ENCODE assay signal across 9 cellular contexts in the genomic region with DNA sequence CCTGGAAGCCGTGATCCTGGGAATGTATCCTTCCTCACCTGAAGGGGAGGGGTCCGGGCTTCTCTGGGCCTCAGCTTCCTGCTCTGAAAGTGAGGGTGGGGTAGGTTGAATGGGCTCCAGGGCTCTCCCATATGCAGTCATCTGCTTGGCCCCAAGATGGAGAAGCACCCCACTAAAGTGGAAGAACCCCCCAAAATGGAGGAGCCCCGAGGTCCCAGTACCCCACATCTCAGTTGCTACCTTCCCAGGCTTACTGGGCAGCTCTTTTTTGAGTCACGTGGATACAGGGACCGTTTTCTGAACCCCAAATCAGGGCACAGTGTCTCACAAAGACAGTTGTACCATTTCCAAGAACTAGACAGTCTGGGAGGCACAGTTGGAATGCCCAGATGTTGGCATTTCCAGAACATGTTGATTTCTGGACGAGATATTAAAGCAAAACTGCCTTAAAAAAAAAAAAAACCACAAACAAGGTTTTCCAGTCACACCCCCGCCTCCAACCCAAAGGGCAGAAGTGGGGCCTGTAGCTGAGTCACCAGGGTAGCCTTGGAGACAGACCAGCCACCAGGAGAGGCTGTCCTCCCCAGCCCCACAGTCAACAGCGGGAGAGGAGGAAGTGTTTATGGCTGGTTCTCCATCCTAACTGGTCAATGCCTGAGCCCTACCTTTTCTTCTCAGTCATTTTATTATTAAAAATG. TPM values are rescaled to one million over a fixed set of nuclear protein-coding genes. Genes with fewer than 3 reads are reported as not detected.
A peak's percentile ranks its signal among the peaks of the same experiment; 100 is the strongest.
DNase-seq lines count a peak whose midpoint lies in the region; ATAC-seq, FAIRE-seq and TF ChIP-seq lines count a peak whose summit lies in the region.
"Had no signal": no experiment of that assay in that cellular context is flagged by ENCODE, and none has a peak within 500 bp of the region (broad histone marks: within the 10 kb centered on the region; RNA-seq: fewer than 3 reads in every experiment).

No MANE protein-coding gene starts in this region.

- H3K27me3 ChIP-seq in K562 (ENCODE audit: control insufficient read depth in 2 of 2, insufficient read depth in 2 of 2, low read length in 2 of 2), result no peaks in the 10 kb centered on the region

- peak overlapping the region; percentile 65 for H3K4me2 ChIP-seq in K562 (ENCODE audit: insufficient read depth, low read length)

- peaks cover 34 to 57% of the 10 kb centered on the region in 2 experiments for H3K4me1 ChIP-seq in K562 (replicated peaks in 1 of 2; ENCODE audit: control insufficient read depth in 2 of 2, insufficient read depth in 2 of 2, low read length in 2 of 2)

- in situ Hi-C loops in K562 (cut with MboI), result no loop called here

- H3K4me3 ChIP-seq in K562, result no peak overlapping the region; the same call in 1 of the 2 replicates

- H3K79me2 ChIP-seq in K562 (ENCODE audit: control insufficient read depth, insufficient read depth, low read length), result no peaks in the 10 kb centered on the region

- TF ChIP-seq EP300 in K562 (IDR thresholded peaks at IDR 0.05; ENCODE audit: low read length), result no peak

- peak overlapping the region; percentile 44 to 47; a peak in 2 of 4 replicates for H3K9ac ChIP-seq in K562 (ENCODE audit: insufficient read depth in 1 of 2, low read depth in 2 of 2, low read length in 2 of 2)

- peak; percentile 94 for FAIRE-seq in K562 (lab: Jason Lieb, UNC)
- FAIRE-seq: TTC549 had no signal

- TF ChIP-seq RAD21 in K562 (CRISPR knock-in tag; conservative IDR thresholded peaks at IDR 0.05 in 1 of 2, IDR thresholded peaks at IDR 0.05 in 1 of 2), result no peak

- peak overlapping the region; percentile 68; the same call in 2 of the 3 replicates for H3K27ac ChIP-seq in K562 (ENCODE audit: extremely low read depth, low read depth, low read length)

- H4K20me1 ChIP-seq in K562 (replicated peaks; ENCODE audit: control insufficient read depth, insufficient read depth, low read length), result no peaks in the 10 kb centered on the region

- POLR2A ChIA-PET in K562 (lab: Yijun Ruan, JAX), result interaction anchor here (0.6 kb wide), 1 partner anchor 944 kb away, joined by 3 read pairs; no protein-coding TSS in a partner anchor

- CTCF ChIA-PET in K562 (lab: Yijun Ruan, JAX; ENCODE audit: low intra/inter-chr PET ratio), result no interaction called here

- WGBS in K562 (ENCODE audit: insufficient coverage, low coverage, missing lambda C conversion rate), result 4% methylated on average over 5 of the region's 8 CpGs

- peak overlapping the region; percentile 92 for H2AFZ ChIP-seq in K562 (ENCODE audit: low read depth, low read length)

- TF ChIP-seq CTCF in K562 (IDR thresholded peaks at IDR 0.05 in 2 of 3, conservative IDR thresholded peaks at IDR 0.05 in 1 of 3; ENCODE audit: insufficient read depth in 2 of 3, low read depth in 1 of 3, low read length in 3 of 3), result peak in 1 of 3 experiments; percentile 26; a peak in 2 of 6 replicates

- no peaks in the 10 kb centered on the region for H3K36me3 ChIP-seq in K562 (ENCODE audit: control insufficient read depth, insufficient read depth, low read length)

- no peak for TF ChIP-seq POLR2A in K562 (conservative IDR thresholded peaks at IDR 0.05)

- ATAC-seq in K562 (peak; percentile 87), GM19463 (IDR thresholded peaks at IDR 0.05; ENCODE audit: unreplicated experiment) (no peak), HG03025 (IDR thresholded peaks at IDR 0.05; ENCODE audit: low FRiP score, unreplicated experiment) (no peak), HG03139 (IDR thresholded peaks at IDR 0.05; ENCODE audit: unreplicated experiment) (no peak)
- ATAC-seq in stimulated activated naive CD8-positive, alpha-beta T cell treated with anti-CD3 and anti-CD28 coated beads, Interleukin-15, Interleukin-2, amounts not matched to agents 100 U/mL and 50 U/mL, for 24 hours, result peak; percentile 69

- BruUV-seq in K562 (replicated peaks; lab: Mats Ljungman, UMichigan), result no TSS peak

- DNase-seq in stimulated activated CD4-positive, alpha-beta T cell treated with anti-CD3 and anti-CD28 coated beads, Interleukin-4, amount 100 ng/mL, for 24 hours, result peak; percentile 1
- DNase-seq in stimulated activated CD4-positive, alpha-beta T cell treated with anti-CD3 and anti-CD28 coated beads, Interleukin-4, amount 100 ng/mL, for 1 hour, result no peak
- DNase-seq in K562 (ENCODE audit: extremely low read depth in 1 of 4, low spot score in 3 of 4), result peak; percentile 65 to 81 (median 74)
- peak; percentile 82 for DNase-seq in islet precursor cell
- DNase-seq in stimulated activated naive CD8-positive, alpha-beta T cell treated with anti-CD3 and anti-CD28 coated beads, Interleukin-15, Interleukin-2, amounts not matched to agents 100 U/mL and 50 U/mL, for 24 hours, result peak; percentile 55

- H3K9me1 ChIP-seq in K562 (ENCODE audit: control insufficient read depth, insufficient read depth, low read length), result peaks cover 4% of the 10 kb centered on the region

- H3K9me3 ChIP-seq in K562 (replicated peaks; ENCODE audit: control insufficient read depth, insufficient read depth, low read depth, low read length), result no peaks in the 10 kb centered on the region

- intact Hi-C loops in K562 (cut with micrococcal nuclease), result no loop called here

TF ChIP-seq in K562, 482 proteins besides CTCF, POLR2A, EP300 and RAD21 (continues in another document):
- TF ChIP-seq ZSCAN29 (IDR thresholded peaks at IDR 0.05), result no peak
- TF ChIP-seq, protein P1, sequence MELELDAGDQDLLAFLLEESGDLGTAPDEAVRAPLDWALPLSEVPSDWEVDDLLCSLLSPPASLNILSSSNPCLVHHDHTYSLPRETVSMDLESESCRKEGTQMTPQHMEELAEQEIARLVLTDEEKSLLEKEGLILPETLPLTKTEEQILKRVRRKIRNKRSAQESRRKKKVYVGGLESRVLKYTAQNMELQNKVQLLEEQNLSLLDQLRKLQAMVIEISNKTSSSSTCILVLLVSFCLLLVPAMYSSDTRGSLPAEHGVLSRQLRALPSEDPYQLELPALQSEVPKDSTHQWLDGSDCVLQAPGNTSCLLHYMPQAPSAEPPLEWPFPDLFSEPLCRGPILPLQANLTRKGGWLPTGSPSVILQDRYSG (tag; conservative IDR thresholded peaks at IDR 0.05; ENCODE audit: low read depth), result no peak
- TF ChIP-seq ZNF124 (CRISPR knock-in tag; IDR thresholded peaks at IDR 0.05), result no peak

RNA-seq across cellular contexts. Expression of a gene that starts 12.1 kb away (rescaled TPM):
- total RNA-seq in K562 (2011; cell fraction: chromatin; rRNA removed; ENCODE audit: low replicate concordance), result 0.30 and 0.46 TPM in 2 replicates
- total RNA-seq in K562 (2011; cell fraction: nucleolus; rRNA removed), result 0.67 TPM in 1 of 2 replicates, not detected in the other
- 0.07 and 0.15 TPM in 2 replicates for total RNA-seq in K562 (2011; cell fraction: nucleoplasm; rRNA removed)
- total RNA-seq in K562 (2014; rRNA removed) (0.05 and 0.16 TPM in 2 replicates), K562 (2014; rRNA removed; fragmentation: Illumina TruSeq; extraction: Trizol) (0.11 and 0.22 TPM in 2 replicates), K562 (2015; rRNA removed; fragmentation: Illumina TruSeq; extraction: Trizol) (0.11 and 0.25 TPM in 2 replicates), K562 (2021) (0.16 and 0.27 TPM in 2 replicates)
- polyA plus RNA-seq in K562 (2011; rRNA removed) (0.15 and 0.43 TPM in 2 replicates), K562 (2014; fragmentation: Illumina TruSeq; extraction: Trizol) (0.03 and 0.11 TPM in 2 replicates), K562 (2014; fragmentation: Nextera tagmentation; extraction: Ambion mirVana) (under 1 TPM in 1 of 2 experiments, not detected in 1; 0.01 TPM), K562 (2014; rRNA removed) (0.16 and 0.49 TPM in 2 replicates)
- polyA plus RNA-seq in K562 (2011; cell fraction: cytosol; rRNA removed), result 0.18 and 0.55 TPM in 2 replicates
- polyA plus RNA-seq in K562 (2011; cell fraction: nucleus; rRNA removed), result 0.74 and 1.3 TPM in 2 replicates
- 0.46 and 0.48 TPM in 2 replicates for polyA plus RNA-seq in K562 (2012)
- 0.24 and 0.46 TPM in 2 replicates for polyA minus RNA-seq in K562 (2011; rRNA and poly(A)+ RNA removed)
- 0.73 and 0.76 TPM in 2 replicates for polyA minus RNA-seq in K562 (2011; cell fraction: cytosol; rRNA and poly(A)+ RNA removed)
- polyA minus RNA-seq in K562 (2011; cell fraction: nucleus; rRNA and poly(A)+ RNA removed), result 0.33 and 0.40 TPM in 2 replicates

RNA-seq across cellular contexts. Expression of a gene that starts 39.3 kb away (rescaled TPM):
- total RNA-seq in K562 (2011; cell fraction: chromatin; rRNA removed; ENCODE audit: low replicate concordance), result 59.6 and 73.4 TPM in 2 replicates
- total RNA-seq in K562 (2011; cell fraction: nucleolus; rRNA removed), result 47.6 and 52.5 TPM in 2 replicates
- 56.4 and 62.1 TPM in 2 replicates for total RNA-seq in K562 (2011; cell fraction: nucleoplasm; rRNA removed)
- total RNA-seq in K562 (2014; rRNA removed) (5.2 and 6.7 TPM in 2 replicates), K562 (2014; rRNA removed; fragmentation: Illumina TruSeq; extraction: Trizol) (7.2 and 7.3 TPM in 2 replicates), K562 (2015; rRNA removed; fragmentation: Illumina TruSeq; extraction: Trizol) (6.1 and 6.3 TPM in 2 replicates), K562 (2021) (13.0 and 13.7 TPM in 2 replicates)
- polyA plus RNA-seq in K562 (2011; rRNA removed) (22.2 and 22.8 TPM in 2 replicates), K562 (2014; fragmentation: Illumina TruSeq; extraction: Trizol) (10.8 and 12.0 TPM in 2 replicates), K562 (2014; fragmentation: Nextera tagmentation; extraction: Ambion mirVana) (1 to 10 TPM; 2.1 to 3.2 TPM), K562 (2014; rRNA removed) (9.8 and 15.0 TPM in 2 replicates)
- polyA plus RNA-seq in K562 (2011; cell fraction: cytosol; rRNA removed), result 23.9 and 26.3 TPM in 2 replicates
- 35.0 and 39.9 TPM in 2 replicates for polyA plus RNA-seq in K562 (2011; cell fraction: nucleus; rRNA removed)
- polyA plus RNA-seq in K562 (2012), result 6.7 and 7.5 TPM in 2 replicates
- 20.3 and 23.9 TPM in 2 replicates for polyA minus RNA-seq in K562 (2011; rRNA and poly(A)+ RNA removed)
- 8.4 and 14.6 TPM in 2 replicates for polyA minus RNA-seq in K562 (2011; cell fraction: cytosol; rRNA and poly(A)+ RNA removed)
- polyA minus RNA-seq in K562 (2011; cell fraction: nucleus; rRNA and poly(A)+ RNA removed), result 18.8 and 22.4 TPM in 2 replicates

RNA-seq across cellular contexts. Expression of a gene that starts 52.9 kb away (rescaled TPM):
- total RNA-seq in K562 (2011; cell fraction: chromatin; rRNA removed; ENCODE audit: low replicate concordance), result not detected in 2 replicates
- not detected in 2 replicates for total RNA-seq in K562 (2011; cell fraction: nucleolus; rRNA removed)
- not detected in 2 replicates for total RNA-seq in K562 (2011; cell fraction: nucleoplasm; rRNA removed)
- total RNA-seq in K562 (2014; rRNA removed) (not detected in 2 replicates), K562 (2014; rRNA removed; fragmentation: Illumina TruSeq; extraction: Trizol) (not detected in 2 replicates), K562 (2015; rRNA removed; fragmentation: Illumina TruSeq; extraction: Trizol) (not detected in 2 replicates), K562 (2021) (not detected in 2 replicates)
- polyA plus RNA-seq in K562 (2011; rRNA removed) (not detected in 2 replicates), K562 (2014; fragmentation: Illumina TruSeq; extraction: Trizol) (not detected in 2 replicates), K562 (2014; fragmentation: Nextera tagmentation; extraction: Ambion mirVana) (not detected), K562 (2014; rRNA removed) (not detected in 2 replicates)
- not detected in 2 replicates for polyA plus RNA-seq in K562 (2011; cell fraction: cytosol; rRNA removed)
- polyA plus RNA-seq in K562 (2011; cell fraction: nucleus; rRNA removed), result not detected in 2 replicates
- not detected in 2 replicates for polyA plus RNA-seq in K562 (2012)
- polyA minus RNA-seq in K562 (2011; rRNA and poly(A)+ RNA removed), result not detected in 2 replicates
- not detected in 2 replicates for polyA minus RNA-seq in K562 (2011; cell fraction: cytosol; rRNA and poly(A)+ RNA removed)
- polyA minus RNA-seq in K562 (2011; cell fraction: nucleus; rRNA and poly(A)+ RNA removed), result not detected in 2 replicates

Comparison
In these comparisons a context has a peak if more than half of its experiments do, and no peak if none do; other contexts are left out.
1. ATAC-seq: peak in K562 (single experiment) and stimulated activated naive CD8-positive, alpha-beta T cell treated with anti-CD3 and anti-CD28 coated beads, Interleukin-15, Interleukin-2, amounts not matched to agents 100 U/mL and 50 U/mL, for 24 hours (single experiment); none in GM19463 (single experiment), HG03025 (single experiment) and HG03139 (single experiment).